ENCODE assay signal across 14 cellular contexts in genomic region chr5:52943285-52943684, GRCh38. TPM values are rescaled to one million over a fixed set of nuclear protein-coding genes. Genes with fewer than 3 reads are reported as not detected.
DNase-seq lines count a peak whose midpoint lies in the region; ATAC-seq, FAIRE-seq and TF ChIP-seq lines count a peak whose summit lies in the region.
"Had no signal": no experiment of that assay in that cellular context is flagged by ENCODE, and none has a peak within 500 bp of the region (broad histone marks: within the 10 kb centered on the region; RNA-seq: fewer than 3 reads in every experiment).

No MANE protein-coding gene starts in this region.

- peak in 2 of 3 experiments; percentile 9 to 19; a peak in 2 of 6 replicates for TF ChIP-seq CTCF in GM12878 (IDR thresholded peaks at IDR 0.05 in 2 of 3, conservative IDR thresholded peaks at IDR 0.05 in 1 of 3; ENCODE audit: control insufficient read depth in 2 of 3, extremely low read depth in 1 of 3, insufficient read depth in 1 of 3, low read depth in 3 of 3, low read length in 3 of 3)

- H3K4me2 ChIP-seq in GM12878 (ENCODE audit: control insufficient read depth, insufficient read depth) = no peak overlapping the region

- RAD21 ChIA-PET in GM12878 (lab: Charles Lee; ENCODE audit: unreplicated experiment) = no interaction called here

- CTCF ChIA-PET in activated naive CD4-positive, alpha-beta T cell treated with anti-CD3 and anti-CD28 coated beads for 36 hours (lab: Charles Lee) = interaction anchor here (0.6 to 13.2 kb wide), 4 partner anchors 147 to 170 kb away, joined by 3 to 181 read pairs (median 4); no protein-coding TSS in a partner anchor
- CTCF ChIA-PET in GM12878 (lab: Yijun Ruan, JAX) = interaction anchor here (0.7 to 2.2 kb wide), 4 partner anchors 8 to 154 kb away, joined by 3 to 11 read pairs (median 4); no protein-coding TSS in a partner anchor

- no peak overlapping the region for H2AFZ ChIP-seq in GM12878 (ENCODE audit: control insufficient read depth, low read depth, low read length)

- H3K4me3 Mint-ChIP-seq in activated naive CD4-positive, alpha-beta T cell treated with anti-CD3 and anti-CD28 coated beads for 36 hours = no peak overlapping the region
- H3K4me3 Mint-ChIP-seq: natural killer cell treated with Interleukin-12 subunit alpha and Interleukin-12 subunit beta and Interleukin-15 and Interleukin-18, amount 100 ng/mL, for 72 hours had no signal

- H3K79me2 ChIP-seq in GM12878 (ENCODE audit: control insufficient read depth, insufficient read depth, low read length) = no peaks in the 10 kb centered on the region

- no peak overlapping the region for H3K9ac ChIP-seq in GM12878 (ENCODE audit: control insufficient read depth, insufficient read depth, low read length)
- H3K9ac ChIP-seq in stomach smooth muscle (ENCODE audit: low read length in 2 of 2) = no peak overlapping the region

- TF ChIP-seq RAD21 in GM12878 (IDR thresholded peaks at IDR 0.05; ENCODE audit: insufficient read depth, low read depth, low read length) = no peak

- H3K36me3 Mint-ChIP-seq in activated naive CD4-positive, alpha-beta T cell treated with anti-CD3 and anti-CD28 coated beads, Interleukin-2, amount 50 U/mL, for 72 hours = no peaks in the 10 kb centered on the region
- no peaks in the 10 kb centered on the region for H3K36me3 Mint-ChIP-seq in activated naive CD4-positive, alpha-beta T cell treated with anti-CD3 and anti-CD28 coated beads for 36 hours (ENCODE audit: low read depth)

- SMC1A ChIA-PET in GM12878 (lab: Charles Lee; ENCODE audit: uncharacterized antibody, unreplicated experiment) = interaction anchor here (2.9 kb wide), 1 partner anchor 154 kb away, joined by 11 read pairs; no protein-coding TSS in a partner anchor

- no peak for TF ChIP-seq POLR2A in GM12878 (IDR thresholded peaks at IDR 0.05; ENCODE audit: low read depth, low read length)

- no peak overlapping the region for H3K27ac ChIP-seq in GM12878 (ENCODE audit: control insufficient read depth, insufficient read depth)
- H3K27ac ChIP-seq in stomach smooth muscle (ENCODE audit: low read length) = peak overlapping the region; percentile 53
- H3K27ac ChIP-seq: SJCRH30, uterus had no signal

- H3K9me3 ChIP-seq in GM12878 (replicated peaks; ENCODE audit: control insufficient read depth, insufficient read depth, low read length) (no peaks in the 10 kb centered on the region), stomach smooth muscle (ENCODE audit: control insufficient read depth in 2 of 2, low read length in 2 of 2) (no peaks in the 10 kb centered on the region)
- H3K9me3 ChIP-seq: uterus had no signal

- H3K4me1 Mint-ChIP-seq in activated naive CD4-positive, alpha-beta T cell treated with anti-CD3 and anti-CD28 coated beads for 36 hours (ENCODE audit: low read depth) = peaks cover 9% of the 10 kb centered on the region

- 69% methylated on average over 1 of the region's 2 CpGs for WGBS in GM12878 (ENCODE audit: insufficient coverage, insufficient replicate concordance, low lambda C conversion rate, missing lambda C conversion rate)

- ATAC-seq in activated naive CD4-positive, alpha-beta T cell treated with anti-CD3 and anti-CD28 coated beads, Interleukin-2, amount 50 U/mL, for 72 hours = peak in 1 of 2 donors; percentile 53
- ATAC-seq in HG03378 (IDR thresholded peaks at IDR 0.05; ENCODE audit: unreplicated experiment) (peak; percentile 63), GM12878 (peak; percentile 73)

- TF ChIP-seq EP300 in GM12878 (IDR thresholded peaks at IDR 0.05; ENCODE audit: borderline replicate concordance in 1 of 2, control insufficient read depth in 1 of 2, low read depth in 2 of 2, low read length in 2 of 2) = no peak

- no peaks in the 10 kb centered on the region for H3K27me3 ChIP-seq in GM12878 (replicated peaks in 1 of 2; ENCODE audit: control insufficient read depth in 2 of 2, insufficient read depth in 2 of 2, low read length in 1 of 2)
- H3K27me3 ChIP-seq in stomach smooth muscle (ENCODE audit: control insufficient read depth in 1 of 2, insufficient read depth in 2 of 2, low read length in 2 of 2) = no peaks in the 10 kb centered on the region
- H3K27me3 ChIP-seq: SJCRH30, uterus had no signal

- no peak for DNase-seq in activated naive CD4-positive, alpha-beta T cell treated with anti-CD3 and anti-CD28 coated beads, Interleukin-2, amount 50 U/mL, for 72 hours (ENCODE audit: low spot score in 2 of 2)
- no peak for DNase-seq in activated naive CD4-positive, alpha-beta T cell treated with anti-CD3 and anti-CD28 coated beads for 36 hours
- no peak for DNase-seq in GM12878 (ENCODE audit: low read depth, low spot score)
- DNase-seq in AG08395 (ENCODE audit: low spot score) = no peak
- no peak for DNase-seq in NCI-H446 (lab: John Stamatoyannopoulos, UW)
- no peak for DNase-seq in stimulated activated CD4-positive, alpha-beta T cell treated with anti-CD3 and anti-CD28 coated beads, Interleukin-4, amount 100 ng/mL, for 24 hours
- DNase-seq: activated CD8-positive, alpha-beta memory T cell treated with anti-CD3 and anti-CD28 coated beads, Interleukin-2, amount 50 U/mL, for 4 hours; NCI-H1092; SJCRH30 had no signal

- H3K4me1 ChIP-seq in GM12878 (ENCODE audit: control insufficient read depth, insufficient read depth, low read length) (no peaks in the 10 kb centered on the region), stomach smooth muscle (ENCODE audit: control insufficient read depth, insufficient read depth, low read length) (peaks cover 21% of the 10 kb centered on the region)
- H3K4me1 ChIP-seq: uterus had no signal

- BruUV-seq in GM12878 (replicated peaks; lab: Mats Ljungman, UMichigan) = no TSS peak

- in situ Hi-C loops in GM12878 (cut with MboI) = no loop called here

- H4K20me1 ChIP-seq in GM12878 (ENCODE audit: control insufficient read depth, insufficient read depth) = no peaks in the 10 kb centered on the region

- no peak for FAIRE-seq in GM12878 (lab: Jason Lieb, UNC)
- FAIRE-seq: GM12892 had no signal

- peak overlapping the region; percentile 9 to 18 for H3K27ac Mint-ChIP-seq in activated naive CD4-positive, alpha-beta T cell treated with anti-CD3 and anti-CD28 coated beads, Interleukin-2, amount 50 U/mL, for 72 hours
- H3K27ac Mint-ChIP-seq in activated naive CD4-positive, alpha-beta T cell treated with anti-CD3 and anti-CD28 coated beads for 36 hours = no peak overlapping the region
- H3K27ac Mint-ChIP-seq: natural killer cell treated with Interleukin-12 subunit alpha and Interleukin-12 subunit beta and Interleukin-15 and Interleukin-18, amount 100 ng/mL, for 72 hours had no signal

- H3K36me3 ChIP-seq in GM12878 (ENCODE audit: control insufficient read depth in 2 of 2, insufficient read depth in 2 of 2, low read length in 1 of 2) = no peaks in the 10 kb centered on the region
- H3K36me3 ChIP-seq in stomach smooth muscle (ENCODE audit: control insufficient read depth in 2 of 2, insufficient read depth in 2 of 2, low read length in 2 of 2) = peaks cover 9 to 15% of the 10 kb centered on the region in 2 donors
- H3K36me3 ChIP-seq: SJCRH30, uterus had no signal

- intact Hi-C loops in activated naive CD4-positive, alpha-beta T cell treated with anti-CD3 and anti-CD28 coated beads for 36 hours (cut with micrococcal nuclease) = no loop called here
- intact Hi-C loops in GM12878 (cut with micrococcal nuclease; ENCODE audit: unreplicated experiment) = loop anchor here (10.0 kb wide), 1 partner anchor 1282 kb away; no protein-coding TSS in a partner anchor

- no peaks in the 10 kb centered on the region for H3K27me3 Mint-ChIP-seq in activated naive CD4-positive, alpha-beta T cell treated with anti-CD3 and anti-CD28 coated beads for 36 hours (ENCODE audit: low read depth)

- no peaks in the 10 kb centered on the region for H3K9me3 Mint-ChIP-seq in activated naive CD4-positive, alpha-beta T cell treated with anti-CD3 and anti-CD28 coated beads, Interleukin-2, amount 50 U/mL, for 72 hours
- H3K9me3 Mint-ChIP-seq in activated naive CD4-positive, alpha-beta T cell treated with anti-CD3 and anti-CD28 coated beads for 36 hours = no peaks in the 10 kb centered on the region
- H3K9me3 Mint-ChIP-seq: natural killer cell treated with Interleukin-12 subunit alpha and Interleukin-12 subunit beta and Interleukin-15 and Interleukin-18, amount 100 ng/mL, for 72 hours had no signal

- H3K4me3 ChIP-seq in GM12878 (no peak overlapping the region), stomach smooth muscle (ENCODE audit: low read length in 2 of 2) (no peak overlapping the region)
- H3K4me3 ChIP-seq: SJCRH30, uterus had no signal

- POLR2A ChIA-PET in GM12878 (lab: Charles Lee) = no interaction called here

TF ChIP-seq in GM12878, 131 proteins besides CTCF, POLR2A, EP300 and RAD21 (continues in another document):
- TF ChIP-seq CREM (IDR thresholded peaks at IDR 0.05; ENCODE audit: low read depth) = no peak
- TF ChIP-seq WRNIP1 (IDR thresholded peaks at IDR 0.05; ENCODE audit: borderline replicate concordance, low read depth, low read length) = no peak
- TF ChIP-seq KDM1A (IDR thresholded peaks at IDR 0.05; ENCODE audit: borderline replicate concordance) = no peak

RNA-seq across cellular contexts. Expression of gene ITGA2, which starts 45.9 kb away (rescaled TPM):
- 1 to 10 TPM in 1 of 2 donors, under 1 TPM in 1; 0.77 to 3.1 TPM for total RNA-seq in activated naive CD4-positive, alpha-beta T cell treated with anti-CD3 and anti-CD28 coated beads, Interleukin-2, amount 50 U/mL, for 72 hours
- total RNA-seq in activated naive CD4-positive, alpha-beta T cell treated with anti-CD3 and anti-CD28 coated beads for 36 hours = 1 to 10 TPM; 2.0 to 2.1 TPM
- total RNA-seq in GM12878 (2013; cell fraction: nucleolus; rRNA removed) = not detected in 2 replicates
- not detected in 2 replicates for total RNA-seq in GM12878 (2014; rRNA removed)
- not detected in 2 replicates for total RNA-seq in GM12878 (2014; rRNA removed; fragmentation: Illumina TruSeq; extraction: Trizol)
- total RNA-seq in GM12878 (2021) = 0.13 TPM in 2 replicates
- polyA plus RNA-seq in GM12878 (2011; ENCODE audit: low read depth) = 0.07 TPM
- polyA plus RNA-seq in GM12878 (2011; rRNA removed) = 0.01 TPM in 1 of 2 replicates, not detected in the other
- polyA plus RNA-seq in GM12878 (2011; cell fraction: cytosol; rRNA removed) = under 0.01 TPM in 1 of 2 replicates, not detected in the other
- polyA plus RNA-seq in GM12878 (2011; cell fraction: nucleus; rRNA removed) = not detected in 2 replicates
- 0.04 and 0.07 TPM in 2 replicates for polyA plus RNA-seq in GM12878 (2012)
- polyA plus RNA-seq in GM12878 (2014; fragmentation: Illumina TruSeq; extraction: Trizol) = not detected in 2 replicates
- polyA plus RNA-seq in GM12878 (2014; fragmentation: Nextera tagmentation; extraction: Ambion mirVana) = under 1 TPM in 1 of 2 experiments, not detected in 1; under 0.01 TPM
- 0.04 TPM in 1 of 2 replicates, not detected in the other for polyA plus RNA-seq in GM12878 (2014; rRNA removed)
- not detected for polyA plus RNA-seq in GM12878 (2016; fragmentation: Nextera tagmentation; extraction: Ambion mirVana)
- polyA minus RNA-seq in GM12878 (2011; rRNA and poly(A)+ RNA removed) = not detected in 2 replicates
- polyA minus RNA-seq in GM12878 (2011; cell fraction: cytosol; rRNA and poly(A)+ RNA removed) = not detected in 2 replicates
- polyA minus RNA-seq in GM12878 (2011; cell fraction: nucleus; rRNA and poly(A)+ RNA removed) = not detected in 2 replicates
